In the genomic region with DNA sequence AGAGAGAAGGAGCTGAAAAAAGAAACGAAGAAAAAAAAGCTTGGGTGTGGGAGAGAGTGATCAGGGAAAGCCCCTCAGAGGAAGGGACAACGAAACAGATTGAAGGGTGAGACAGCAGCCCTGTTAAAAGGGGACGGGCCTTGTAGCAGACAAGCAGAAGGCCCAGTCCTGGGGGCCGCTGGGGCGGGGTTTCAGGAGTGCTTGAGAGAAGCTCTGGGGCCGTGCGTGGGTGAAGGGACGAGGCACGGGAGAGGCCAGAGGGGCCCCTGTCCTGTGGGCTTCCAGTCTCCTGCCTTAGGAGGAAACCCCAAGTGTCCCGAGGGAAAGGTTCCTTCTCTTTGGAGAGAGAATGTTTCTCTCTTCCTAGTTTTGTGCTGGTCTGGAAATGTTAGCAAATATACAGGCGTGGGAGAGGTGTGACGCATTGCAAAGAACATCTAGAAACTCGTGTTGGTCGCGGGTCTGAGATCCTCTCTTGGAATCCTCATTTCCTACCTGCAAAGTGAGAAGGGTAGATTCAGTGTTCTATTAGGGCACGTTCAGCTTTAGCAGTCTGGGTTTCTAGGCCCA, we compare ENCODE assay signal across 16 cellular contexts. TPM values are rescaled to one million over a fixed set of nuclear protein-coding genes. Genes with fewer than 3 reads are reported as not detected.
A peak's percentile ranks its signal among the peaks of the same experiment; 100 is the strongest.
DNase-seq lines count a peak whose midpoint lies in the region; ATAC-seq lines count a peak whose summit lies in the region.
"Had no signal": no experiment of that assay in that cellular context is flagged by ENCODE, and none has a peak within 500 bp of the region (broad histone marks: within the 10 kb centered on the region; RNA-seq: fewer than 3 reads in every experiment).

No MANE protein-coding gene starts in this region.

- peak; percentile 1 for DNase-seq in ACHN
- no peak for DNase-seq in adipocyte (ENCODE audit: low read depth)
- DNase-seq in right cardiac atrium: peak in 2 of 3 donors; percentile 69 to 75
- DNase-seq in trophoblast cell: peak; percentile 64 to 66
- no peak for DNase-seq in SKM-1 (lab: John Stamatoyannopoulos, UW; ENCODE audit: unreplicated experiment)
- no peak for DNase-seq in NCI-H1092 (lab: John Stamatoyannopoulos, UW)
- DNase-seq in T1000 (lab: John Stamatoyannopoulos, UW): no peak
- DNase-seq: activated CD4-positive, alpha-beta T cell treated with anti-CD3 and anti-CD28 coated beads, Interleukin-2, amount 50 U/mL, for 1 hour; aorta; effector memory CD8-positive, alpha-beta T cell; glutamatergic neuron; NCI-H1048; NCI-H446; T-helper 17 cell had no signal

- H3K79me1 ChIP-seq in trophoblast cell (ENCODE audit: low read length): no peaks in the 10 kb centered on the region

- no peak for ATAC-seq in right cardiac atrium
- no peak for ATAC-seq in HG03457 (IDR thresholded peaks at IDR 0.05; ENCODE audit: unreplicated experiment)
- ATAC-seq: effector memory CD8-positive, alpha-beta T cell; T-helper 17 cell had no signal

- no peak overlapping the region for H2AFZ ChIP-seq in trophoblast cell (ENCODE audit: insufficient read depth, low read length, poor library complexity)

- no peak overlapping the region for H2BK120ac ChIP-seq in trophoblast cell (ENCODE audit: insufficient read depth, low read length, poor library complexity)

- H3K4me1 ChIP-seq in adipocyte (ENCODE audit: control insufficient read depth, insufficient read depth, low read length): peaks cover 61% of the 10 kb centered on the region
- H3K4me1 ChIP-seq in right cardiac atrium (ENCODE audit: control insufficient read depth, insufficient read depth, low read length): peaks cover 32% of the 10 kb centered on the region
- peaks cover 5 to 12% of the 10 kb centered on the region in 2 experiments for H3K4me1 ChIP-seq in trophoblast cell (ENCODE audit: control insufficient read depth in 1 of 2, insufficient read depth in 2 of 2, low read length in 2 of 2)

- no peak overlapping the region for H3K18ac ChIP-seq in trophoblast cell (ENCODE audit: low read length)

- H4K8ac ChIP-seq in trophoblast cell (ENCODE audit: low read depth, low read length): no peak overlapping the region

- no peak overlapping the region for H3K23ac ChIP-seq in trophoblast cell (ENCODE audit: low read length)

- no peaks in the 10 kb centered on the region for H3K79me2 ChIP-seq in trophoblast cell (ENCODE audit: control insufficient read depth, insufficient read depth, low read length, poor library complexity)

- intact Hi-C loops in right cardiac atrium (cut with DNase I): no loop called here

- H3K4me2 ChIP-seq in trophoblast cell (ENCODE audit: low read length): no peak overlapping the region

- no peak overlapping the region for H3K4ac ChIP-seq in trophoblast cell (ENCODE audit: low read depth, low read length)

- H3K27ac ChIP-seq in right cardiac atrium (ENCODE audit: low read length) (peak overlapping the region; percentile 81), trophoblast cell (ENCODE audit: low read depth, low read length) (no peak overlapping the region)

- H3K9ac ChIP-seq in adipocyte (ENCODE audit: low read length): peak overlapping the region; percentile 82
- H3K9ac ChIP-seq in trophoblast cell (ENCODE audit: low read length): no peak overlapping the region

- H3K36me3 ChIP-seq in adipocyte (ENCODE audit: control insufficient read depth, insufficient read depth, low read length, severe bottlenecking) (peaks cover 47% of the 10 kb centered on the region), trophoblast cell (ENCODE audit: control insufficient read depth in 1 of 2, insufficient read depth in 2 of 2, low read length in 2 of 2) (no peaks in the 10 kb centered on the region)

- H3K9me3 ChIP-seq in adipocyte (ENCODE audit: control insufficient read depth, low read length) (no peaks in the 10 kb centered on the region), right cardiac atrium (ENCODE audit: control insufficient read depth, low read length) (no peaks in the 10 kb centered on the region), trophoblast cell (ENCODE audit: insufficient read depth, low read depth, low read length) (peaks cover 5% of the 10 kb centered on the region)

- H3K4me3 ChIP-seq in adipocyte (ENCODE audit: low read length): no peak overlapping the region
- no peak overlapping the region for H3K4me3 ChIP-seq in right cardiac atrium (ENCODE audit: low read length)
- no peak overlapping the region for H3K4me3 ChIP-seq in trophoblast cell (ENCODE audit: low read depth, low read length)

- in situ Hi-C loops in ACHN (cut with HindIII; ENCODE audit: low pct_ligation_motif_present, low pct_unique_long_range_greater_than_20kb, low sequenced_read_pairs): no loop called here

- H2AK5ac ChIP-seq in trophoblast cell (ENCODE audit: low read length): no peak overlapping the region

- H2BK12ac ChIP-seq in trophoblast cell (ENCODE audit: low read length): no peak overlapping the region

- no peak overlapping the region for H4K91ac ChIP-seq in trophoblast cell (ENCODE audit: low read depth, low read length)

- H3K27me3 ChIP-seq in adipocyte (replicated peaks; ENCODE audit: control insufficient read depth, insufficient read depth, low read length) (no peaks in the 10 kb centered on the region), right cardiac atrium (ENCODE audit: control insufficient read depth, insufficient read depth) (no peaks in the 10 kb centered on the region), trophoblast cell (ENCODE audit: insufficient read depth, low read length) (no peaks in the 10 kb centered on the region)

- 73% methylated on average over 16 of the region's 16 CpGs for WGBS in right cardiac atrium
- WGBS in trophoblast cell (ENCODE audit: extremely low coverage, insufficient coverage, insufficient read length): no CpG with 5 or more reads among the region's 16 CpGs

- no peak overlapping the region for H3K14ac ChIP-seq in trophoblast cell (ENCODE audit: low read length)

- H4K12ac ChIP-seq in trophoblast cell (ENCODE audit: low read depth, low read length): no peak overlapping the region

- H2BK5ac ChIP-seq in trophoblast cell (ENCODE audit: low read depth, low read length, poor library complexity): no peak overlapping the region

RNA-seq across cellular contexts. Expression of a gene that starts 28.6 kb away (rescaled TPM):
- total RNA-seq in right cardiac atrium: 10 to 100 TPM; 13.4 to 30.2 (median 30.0) TPM
- polyA plus RNA-seq in right cardiac atrium: 13.7 TPM
- 0.15 and 0.18 TPM in 2 replicates for polyA plus RNA-seq in trophoblast cell (2013)
- total RNA-seq: activated T-helper 1 cell treated with anti-CD3 and anti-CD28 coated beads, Interleukin-12 subunit alpha, Interleukin-12 subunit beta, Interleukin-2, Interleukin-4 antibody, amounts not matched to agents 30 ng/mL and 10 ng/mL and 1 ng/mL, durations not matched to agents 14 hours and 24 hours and 36 hours; T-helper 17 cell had no signal

RNA-seq across cellular contexts. Expression of a gene that starts 48.6 kb away (rescaled TPM):
- total RNA-seq in right cardiac atrium: 10 to 100 TPM in 1 of 4 donors, 1 to 10 TPM in 1, under 1 TPM in 2; 0.45 to 10.1 (median 0.95) TPM
- polyA plus RNA-seq in right cardiac atrium: 0.88 TPM
- not detected in 2 replicates for polyA plus RNA-seq in trophoblast cell (2013)
- total RNA-seq: activated T-helper 1 cell treated with anti-CD3 and anti-CD28 coated beads, Interleukin-12 subunit alpha, Interleukin-12 subunit beta, Interleukin-2, Interleukin-4 antibody, amounts not matched to agents 30 ng/mL and 10 ng/mL and 1 ng/mL, durations not matched to agents 14 hours and 24 hours and 36 hours; T-helper 17 cell had no signal

Comparison
In these comparisons a context has a peak if more than half of its experiments do, and no peak if none do; other contexts are left out.
1. DNase-seq: peak in ACHN (single experiment), right cardiac atrium (2 of 3) and trophoblast cell (2 of 2); none in adipocyte (single experiment), SKM-1 (single experiment), NCI-H1092 (single experiment) and T1000 (single experiment).